ENCODE assay signal across 15 cellular contexts in the genomic region with DNA sequence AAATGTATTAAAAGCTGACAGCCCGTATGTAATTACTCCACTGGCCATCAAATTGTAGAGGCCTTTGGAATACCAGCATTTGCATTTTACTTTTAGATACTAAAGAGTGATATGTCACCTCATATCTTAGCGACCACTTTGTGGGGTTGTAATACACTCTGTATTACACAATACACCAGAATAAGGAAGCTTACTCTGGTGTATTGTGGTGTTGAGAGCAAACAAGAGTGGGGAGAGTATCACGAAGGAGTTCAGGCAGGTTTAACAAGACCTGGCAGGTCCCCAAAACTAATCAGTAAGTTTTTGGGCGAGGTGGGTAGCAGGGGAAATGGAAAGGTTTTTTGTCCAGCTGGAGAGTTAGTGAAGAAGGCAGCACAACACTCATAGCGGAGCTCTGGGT. TPM values are rescaled to one million over a fixed set of nuclear protein-coding genes. Genes with fewer than 3 reads are reported as not detected.
A peak's percentile ranks its signal among the peaks of the same experiment; 100 is the strongest.
DNase-seq lines count a peak whose midpoint lies in the region; ATAC-seq and TF ChIP-seq lines count a peak whose summit lies in the region.
"Had no signal": no experiment of that assay in that cellular context is flagged by ENCODE, and none has a peak within 500 bp of the region (broad histone marks: within the 10 kb centered on the region; RNA-seq: fewer than 3 reads in every experiment).

No MANE protein-coding gene starts in this region.

- H3F3A ChIP-seq in GM23338 (replicated peaks; ENCODE audit: low read depth) = no peaks in the 10 kb centered on the region; the same call in 1 of the 2 replicates

- no peaks in the 10 kb centered on the region for H3K27me3 ChIP-seq in GM23338 (ENCODE audit: insufficient read depth)
- H3K27me3 ChIP-seq in hepatocyte = no peaks in the 10 kb centered on the region
- H3K27me3 ChIP-seq: heart left ventricle had no signal

- H2AFZ ChIP-seq in GM23338 = no peak overlapping the region
- H2AFZ ChIP-seq in hepatocyte = no peak overlapping the region

- no peak overlapping the region for H3K4me2 ChIP-seq in GM23338
- no peak overlapping the region for H3K4me2 ChIP-seq in hepatocyte

- H3K4me1 ChIP-seq in GM23338 (ENCODE audit: insufficient read depth) (peaks cover 20% of the 10 kb centered on the region), hepatocyte (ENCODE audit: insufficient read depth) (peaks cover 9% of the 10 kb centered on the region)

- peaks cover 42 to 55% of the 10 kb centered on the region in 2 donors for H3K36me3 Mint-ChIP-seq in CD14-positive monocyte
- peaks cover 56% of the 10 kb centered on the region for H3K36me3 Mint-ChIP-seq in GM23338 (ENCODE audit: low read depth)
- H3K36me3 Mint-ChIP-seq in endothelial cell (ENCODE audit: low read depth, unreplicated experiment) = peaks cover 38% of the 10 kb centered on the region

- no peak for TF ChIP-seq CTCF in CD14-positive monocyte (IDR thresholded peaks at IDR 0.05)
- TF ChIP-seq CTCF in GM23338 (conservative IDR thresholded peaks at IDR 0.05; ENCODE audit: low read depth in 2 of 2) = no peak
- TF ChIP-seq CTCF in endothelial cell (IDR thresholded peaks at IDR 0.05; ENCODE audit: unreplicated experiment) = no peak
- TF ChIP-seq CTCF in hepatocyte (IDR thresholded peaks at IDR 0.05; ENCODE audit: poor library complexity) = no peak

- H4K20me1 ChIP-seq in GM23338 (replicated peaks; ENCODE audit: insufficient read depth) (peaks cover 42% of the 10 kb centered on the region), hepatocyte (ENCODE audit: insufficient read depth, poor library complexity, severe bottlenecking) (no peaks in the 10 kb centered on the region)

- H3K9me2 ChIP-seq in GM23338 (ENCODE audit: insufficient read depth) (no peaks in the 10 kb centered on the region), hepatocyte (replicated peaks; ENCODE audit: insufficient read depth) (no peaks in the 10 kb centered on the region)

- H3K9me3 Mint-ChIP-seq in CD14-positive monocyte (no peaks in the 10 kb centered on the region), GM23338 (no peaks in the 10 kb centered on the region; the same call in 2 of the 3 replicates), endothelial cell (ENCODE audit: unreplicated experiment) (no peaks in the 10 kb centered on the region)

- H3K9me3 ChIP-seq in hepatocyte (ENCODE audit: low read depth) = no peaks in the 10 kb centered on the region
- H3K9me3 ChIP-seq: heart left ventricle, mucosa of descending colon had no signal

- no peak for ATAC-seq in GM23338
- ATAC-seq: heart left ventricle, mucosa of descending colon had no signal

- WGBS in hepatocyte (ENCODE audit: low lambda C conversion rate, missing lambda C conversion rate) = 84% methylated on average over 5 of the region's 5 CpGs

- peaks cover 87% of the 10 kb centered on the region for H3K79me2 ChIP-seq in GM23338 (replicated peaks; ENCODE audit: insufficient read depth)
- H3K79me2 ChIP-seq in hepatocyte = peaks cover 74% of the 10 kb centered on the region

- no peak for DNase-seq in CD14-positive monocyte (ENCODE audit: low spot score)
- no peak for DNase-seq in GM23338 (ENCODE audit: low spot score)
- peak; percentile 80 for DNase-seq in SIG-M5 (lab: John Stamatoyannopoulos, UW)
- no peak for DNase-seq in endothelial cell (ENCODE audit: low spot score)
- no peak for DNase-seq in NCI-H128 (lab: John Stamatoyannopoulos, UW; ENCODE audit: unreplicated experiment)
- no peak for DNase-seq in SK-N-DZ (ENCODE audit: low spot score)
- no peak for DNase-seq in NCI-H345 treated with DMSO at 0.1 percent for 48 hours (lab: John Stamatoyannopoulos, UW; ENCODE audit: unreplicated experiment)
- no peak for DNase-seq in hepatocyte (ENCODE audit: low spot score)
- DNase-seq: amygdala; DMS79; heart left ventricle; mucosa of descending colon; NCI-H1930; NCI-H524 treated with DMSO at 0.1 percent for 48 hours; stimulated activated CD4-positive, alpha-beta T cell treated with anti-CD3 and anti-CD28 coated beads, Interleukin-12 subunit alpha, Interleukin-12 subunit beta, amount 100 ng/mL, for 4 hours had no signal

- H3K27me3 Mint-ChIP-seq in CD14-positive monocyte (ENCODE audit: low read depth in 3 of 3) = peaks cover 0 to 2% (median 0%) of the 10 kb centered on the region in 3 donors
- H3K27me3 Mint-ChIP-seq in GM23338 (ENCODE audit: insufficient read depth, low read depth, poor library complexity) = peaks cover 6% of the 10 kb centered on the region
- H3K27me3 Mint-ChIP-seq in endothelial cell (ENCODE audit: unreplicated experiment) = peaks cover 8% of the 10 kb centered on the region

- H3K4me3 ChIP-seq in GM23338 (no peak overlapping the region), hepatocyte (no peak overlapping the region)
- H3K4me3 ChIP-seq: heart left ventricle, mucosa of descending colon had no signal

- peaks cover 52% of the 10 kb centered on the region for H3K4me1 Mint-ChIP-seq in CD14-positive monocyte
- H3K4me1 Mint-ChIP-seq in GM23338 = peaks cover 21% of the 10 kb centered on the region
- peaks cover 19% of the 10 kb centered on the region for H3K4me1 Mint-ChIP-seq in endothelial cell (ENCODE audit: unreplicated experiment)

- peak overlapping the region; percentile 70; the same call in 1 of the 2 replicates for H3K27ac ChIP-seq in GM23338 (ENCODE audit: low read depth)
- no peak overlapping the region for H3K27ac ChIP-seq in hepatocyte

- peak overlapping the region; percentile 56 to 74 for H3K4me3 Mint-ChIP-seq in CD14-positive monocyte
- H3K4me3 Mint-ChIP-seq in GM23338 = no peak overlapping the region
- no peak overlapping the region for H3K4me3 Mint-ChIP-seq in endothelial cell (ENCODE audit: unreplicated experiment)

- intact Hi-C loops in CD14-positive monocyte (cut with micrococcal nuclease) = loop anchor here in 1 of 2 donors (2.0 to 10.0 kb wide), 3 partner anchors 60 to 878 kb away; no protein-coding TSS in a partner anchor

- H3K27ac Mint-ChIP-seq in CD14-positive monocyte (peak overlapping the region; percentile 85 to 98 (median 95)), GM23338 (no peak overlapping the region), endothelial cell (ENCODE audit: unreplicated experiment) (peak overlapping the region; percentile 4)

- H3K36me3 ChIP-seq in GM23338 (ENCODE audit: insufficient read depth) (peaks cover 39% of the 10 kb centered on the region), hepatocyte (replicated peaks; ENCODE audit: insufficient read depth, low read depth) (no peaks in the 10 kb centered on the region)

TF ChIP-seq in GM23338, 12 proteins besides CTCF, POLR2A, EP300 and RAD21 (continues in another document):
- TF ChIP-seq EZH2 (IDR thresholded peaks at IDR 0.05; ENCODE audit: low read depth, unreplicated experiment) = no peak
- no peak for TF ChIP-seq NANOG (IDR thresholded peaks at IDR 0.05; ENCODE audit: borderline replicate concordance)
- TF ChIP-seq STAT1 (IDR thresholded peaks at IDR 0.05; ENCODE audit: unreplicated experiment) = no peak

RNA-seq across cellular contexts. Expression of a gene that starts 3.2 kb away (rescaled TPM):
- polyA plus RNA-seq in CD14-positive monocyte = 10 to 100 TPM; 23.4 to 28.4 TPM
- 96.6 and 97.4 TPM in 2 replicates for total RNA-seq in GM23338 (2014; rRNA removed; shearing (Covaris generic))
- 43.7 and 45.9 TPM in 2 replicates for polyA plus RNA-seq in GM23338 (2016; fragmentation: Nextera tagmentation; extraction: Ambion mirVana)
- 103 TPM for total RNA-seq in endothelial cell (ENCODE audit: unreplicated experiment)
- 31.5 and 52.3 TPM in 2 replicates for polyA plus RNA-seq in SK-N-DZ (2014; cell fraction: cytosol; rRNA removed)
- polyA plus RNA-seq in SK-N-DZ (2014; cell fraction: nucleus; rRNA removed) = 31.0 and 48.2 TPM in 2 replicates
- 39.1 and 43.8 TPM in 2 replicates for total RNA-seq in hepatocyte
- polyA plus RNA-seq in hepatocyte = 15.3 and 16.0 TPM in 2 replicates

Comparison
In these comparisons a context has a peak if more than half of its experiments do, and no peak if none do; other contexts are left out.
1. H3K4me3 Mint-ChIP-seq: peak in CD14-positive monocyte (2 of 2); none in GM23338 (single experiment) and endothelial cell (single experiment).